30 cellular contexts compared by ENCODE assay signal in genomic region chr4:8601556-8601955, GRCh38. TPM values are rescaled to one million over a fixed set of nuclear protein-coding genes. Genes with fewer than 3 reads are reported as not detected.
"Had no signal": no experiment of that assay in that cellular context is flagged by ENCODE, and none has a peak within 500 bp of the region (broad histone marks: within the 10 kb centered on the region; RNA-seq: fewer than 3 reads in every experiment).

No MANE protein-coding gene starts in this region.

- DNase-seq: naive B cell; naive thymus-derived CD8-positive, alpha-beta T cell; nephron progenitor cell; occipital lobe; ovary; retina; right lobe of liver; sigmoid colon; small intestine; stimulated activated CD4-positive, alpha-beta T cell treated with anti-CD3 and anti-CD28 coated beads, Interleukin-15, amount 100 ng/mL, for 24 hours; stimulated activated CD4-positive, alpha-beta T cell treated with anti-CD3 and anti-CD28 coated beads, Interleukin-2, amount 100 ng/mL, for 24 hours; stimulated activated CD4-positive, alpha-beta T cell treated with anti-CD3 and anti-CD28 coated beads, Interleukin-2, amount 100 ng/mL, for 48 hours; stimulated activated CD4-positive, alpha-beta T cell treated with anti-CD3 and anti-CD28 coated beads, Interleukin-4, amount 100 ng/mL, for 24 hours; stimulated activated naive B cell treated with anti-CD40 and anti-IgM and Interleukin-4, amounts not matched to agents 10 μg/mL and 1 μg/mL and 100 μg/mL, for 72 hours; stimulated activated naive CD4-positive, alpha-beta T cell treated with Interleukin-2 at 50 U/mL for 16 hours; stomach; thyroid gland; upper lobe of right lung; uterus had no signal

- H3K36me3 ChIP-seq: ovary, prostate gland, right atrium auricular region, right lobe of liver, sigmoid colon, stomach, thoracic aorta, thyroid gland, tibial nerve, upper lobe of right lung, uterus had no signal

- ATAC-seq: naive thymus-derived CD8-positive, alpha-beta T cell; natural killer cell treated with Interleukin-12 subunit alpha and Interleukin-12 subunit beta and Interleukin-15 and Interleukin-18, amount 100 ng/mL, for 72 hours; right lobe of liver; stimulated activated effector memory CD8-positive, alpha-beta T cell treated with anti-CD3 and anti-CD28 coated beads, Interleukin-12 subunit alpha, Interleukin-12 subunit beta, amount 100 ng/mL, for 72 hours; stimulated activated naive B cell treated with anti-CD40 and anti-IgM and Interleukin-4, amounts not matched to agents 10 μg/mL and 1 μg/mL and 100 μg/mL, for 72 hours; upper lobe of right lung had no signal

- H3K4me1 Mint-ChIP-seq: naive B cell; naive thymus-derived CD8-positive, alpha-beta T cell; neural crest cell; stimulated activated effector memory CD8-positive, alpha-beta T cell treated with anti-CD3 and anti-CD28 coated beads, Interleukin-12 subunit alpha, Interleukin-12 subunit beta, amount 100 ng/mL, for 72 hours had no signal

- H3K27me3 ChIP-seq: ovary, right atrium auricular region, right lobe of liver, sigmoid colon, thyroid gland, tibial nerve, upper lobe of right lung, uterus had no signal

- H3K27ac ChIP-seq: ovary, parathyroid adenoma, prostate gland, right atrium auricular region, right lobe of liver, sigmoid colon, stomach, thoracic aorta, thyroid gland, tibial nerve, upper lobe of right lung, uterus had no signal

- H3K27me3 Mint-ChIP-seq: natural killer cell treated with Interleukin-12 subunit alpha and Interleukin-12 subunit beta and Interleukin-15 and Interleukin-18, amount 100 ng/mL, for 72 hours; stimulated activated naive B cell treated with anti-CD40 and anti-IgM and Interleukin-4, amounts not matched to agents 10 μg/mL and 1 μg/mL and 100 μg/mL, for 72 hours; type B pancreatic cell had no signal

- H3K9ac ChIP-seq: parathyroid adenoma had no signal

- H3K4me3 ChIP-seq: ovary, prostate gland, right atrium auricular region, right lobe of liver, sigmoid colon, stomach, thoracic aorta, thyroid gland, tibial nerve, upper lobe of right lung, uterus had no signal

- FAIRE-seq: small intestine had no signal

- H3K9me3 Mint-ChIP-seq: naive B cell; naive thymus-derived CD8-positive, alpha-beta T cell; natural killer cell treated with Interleukin-12 subunit alpha and Interleukin-12 subunit beta and Interleukin-15 and Interleukin-18, amount 100 ng/mL, for 72 hours; nephron progenitor cell; neural crest cell; stimulated activated effector memory CD8-positive, alpha-beta T cell treated with anti-CD3 and anti-CD28 coated beads, Interleukin-12 subunit alpha, Interleukin-12 subunit beta, amount 100 ng/mL, for 72 hours; stimulated activated naive B cell treated with anti-CD40 and anti-IgM and Interleukin-4, amounts not matched to agents 10 μg/mL and 1 μg/mL and 100 μg/mL, for 72 hours; type B pancreatic cell had no signal

- H3K9me3 ChIP-seq: ovary, prostate gland, right atrium auricular region, right lobe of liver, sigmoid colon, stomach, thoracic aorta, thyroid gland, tibial nerve, upper lobe of right lung, uterus had no signal

- H3K4me3 Mint-ChIP-seq: naive thymus-derived CD8-positive, alpha-beta T cell; natural killer cell treated with Interleukin-12 subunit alpha and Interleukin-12 subunit beta and Interleukin-15 and Interleukin-18, amount 100 ng/mL, for 72 hours; nephron progenitor cell; neural crest cell; stimulated activated effector memory CD8-positive, alpha-beta T cell treated with anti-CD3 and anti-CD28 coated beads, Interleukin-12 subunit alpha, Interleukin-12 subunit beta, amount 100 ng/mL, for 72 hours; stimulated activated naive B cell treated with anti-CD40 and anti-IgM and Interleukin-4, amounts not matched to agents 10 μg/mL and 1 μg/mL and 100 μg/mL, for 72 hours; type B pancreatic cell had no signal

- H3K4me1 ChIP-seq: parathyroid adenoma, prostate gland, right atrium auricular region, right lobe of liver, stomach, thyroid gland, tibial nerve, upper lobe of right lung, uterus had no signal

- H3K36me3 Mint-ChIP-seq: naive B cell; naive thymus-derived CD8-positive, alpha-beta T cell; natural killer cell treated with Interleukin-12 subunit alpha and Interleukin-12 subunit beta and Interleukin-15 and Interleukin-18, amount 100 ng/mL, for 72 hours; stimulated activated effector memory CD8-positive, alpha-beta T cell treated with anti-CD3 and anti-CD28 coated beads, Interleukin-12 subunit alpha, Interleukin-12 subunit beta, amount 100 ng/mL, for 72 hours; stimulated activated naive B cell treated with anti-CD40 and anti-IgM and Interleukin-4, amounts not matched to agents 10 μg/mL and 1 μg/mL and 100 μg/mL, for 72 hours; type B pancreatic cell had no signal

- H3K27ac Mint-ChIP-seq: naive B cell; naive thymus-derived CD8-positive, alpha-beta T cell; natural killer cell treated with Interleukin-12 subunit alpha and Interleukin-12 subunit beta and Interleukin-15 and Interleukin-18, amount 100 ng/mL, for 72 hours; stimulated activated effector memory CD8-positive, alpha-beta T cell treated with anti-CD3 and anti-CD28 coated beads, Interleukin-12 subunit alpha, Interleukin-12 subunit beta, amount 100 ng/mL, for 72 hours; stimulated activated naive B cell treated with anti-CD40 and anti-IgM and Interleukin-4, amounts not matched to agents 10 μg/mL and 1 μg/mL and 100 μg/mL, for 72 hours; type B pancreatic cell had no signal

- H3K79me2 ChIP-seq: parathyroid adenoma had no signal

- H2AFZ ChIP-seq: parathyroid adenoma had no signal

RNA-seq across cellular contexts. Expression of gene CPZ, which starts 9.0 kb away (rescaled TPM):
- total RNA-seq: naive thymus-derived CD8-positive, alpha-beta T cell; natural killer cell treated with Interleukin-12 subunit alpha and Interleukin-12 subunit beta and Interleukin-15 and Interleukin-18, amount 100 ng/mL, for 72 hours; neural crest cell; pulmonary artery endothelial cell had no signal
- polyA plus RNA-seq: naive thymus-derived CD8-positive, alpha-beta T cell had no signal

RNA-seq across cellular contexts. Expression of gene GPR78, which starts 21.4 kb away (rescaled TPM):
- total RNA-seq: naive thymus-derived CD8-positive, alpha-beta T cell; natural killer cell treated with Interleukin-12 subunit alpha and Interleukin-12 subunit beta and Interleukin-15 and Interleukin-18, amount 100 ng/mL, for 72 hours; neural crest cell; occipital lobe; pulmonary artery endothelial cell; right atrium auricular region; right lobe of liver; subcutaneous adipose tissue; thoracic aorta; thyroid gland; tibial nerve had no signal
- polyA plus RNA-seq: naive thymus-derived CD8-positive, alpha-beta T cell; small intestine had no signal
